In genomic region chr5:77494935-77495334, GRCh38 we compare ENCODE assay signal across 21 cellular contexts. TPM values are rescaled to one million over a fixed set of nuclear protein-coding genes. Genes with fewer than 3 reads are reported as not detected.
DNase-seq lines count a peak whose midpoint lies in the region; ATAC-seq lines count a peak whose summit lies in the region.
"Had no signal": no experiment of that assay in that cellular context is flagged by ENCODE, and none has a peak within 500 bp of the region (broad histone marks: within the 10 kb centered on the region; RNA-seq: fewer than 3 reads in every experiment).

No MANE protein-coding gene starts in this region.

- ATAC-seq in activated CD4-positive, alpha-beta T cell treated with anti-CD3 and anti-CD28 coated beads for 36 hours = no peak
- ATAC-seq in stimulated activated naive CD8-positive, alpha-beta T cell treated with anti-CD3 and anti-CD28 coated beads, Interleukin-15, amount 100 ng/mL, for 72 hours = no peak
- no peak for ATAC-seq in stimulated activated naive CD8-positive, alpha-beta T cell treated with anti-CD3 and anti-CD28 coated beads, Interleukin-15, Interleukin-2, amounts not matched to agents 100 U/mL and 50 U/mL, for 24 hours
- ATAC-seq in activated naive CD8-positive, alpha-beta T cell treated with anti-CD3 and anti-CD28 coated beads, Interleukin-2, amount 10 ng/mL, durations not matched to agents 7 days and 5 days (ENCODE audit: low read depth) = no peak
- ATAC-seq in HG03025 (IDR thresholded peaks at IDR 0.05; ENCODE audit: low FRiP score, unreplicated experiment) = no peak
- ATAC-seq: CD8-positive, alpha-beta T cell; HCT116 had no signal

- intact Hi-C loops in activated CD4-positive, alpha-beta T cell treated with anti-CD3 and anti-CD28 coated beads, Interleukin-2, amount 10 ng/mL, durations not matched to agents 24 days and 14 days (cut with micrococcal nuclease) = loop anchor here (5.0 to 10.0 kb wide), 5 partner anchors 168 to 800 kb away; partner anchors contain the start of genes AP3B1 and TBCA
- intact Hi-C loops in activated CD4-positive, alpha-beta T cell treated with anti-CD3 and anti-CD28 coated beads for 36 hours (cut with DNase I, micrococcal nuclease) = loop anchor here (5.0 to 10.0 kb wide), 6 partner anchors 113 to 867 kb away; partner anchors contain the start of genes PDE8B (in 1 of the 2), SCAMP1 (in 1 of the 2) and ZBED3 (in 1 of the 2)

- H3K4me1 Mint-ChIP-seq in activated CD4-positive, alpha-beta T cell treated with anti-CD3 and anti-CD28 coated beads, Interleukin-2, amount 10 ng/mL, durations not matched to agents 24 days and 14 days = peaks cover 23% of the 10 kb centered on the region
- peaks cover 21% of the 10 kb centered on the region for H3K4me1 Mint-ChIP-seq in activated CD4-positive, alpha-beta T cell treated with anti-CD3 and anti-CD28 coated beads for 36 hours
- H3K4me1 Mint-ChIP-seq in stimulated activated naive CD8-positive, alpha-beta T cell treated with anti-CD3 and anti-CD28 coated beads, Interleukin-15, amount 100 ng/mL, for 72 hours = peaks cover 23% of the 10 kb centered on the region
- peaks cover 22% of the 10 kb centered on the region for H3K4me1 Mint-ChIP-seq in activated naive CD8-positive, alpha-beta T cell treated with anti-CD3 and anti-CD28 coated beads, Interleukin-2, amount 10 ng/mL, durations not matched to agents 7 days and 5 days

- CTCF ChIA-PET in activated CD4-positive, alpha-beta T cell treated with anti-CD3 and anti-CD28 coated beads for 36 hours (lab: Charles Lee) = no interaction called here

- DNase-seq in activated CD4-positive, alpha-beta T cell treated with anti-CD3 and anti-CD28 coated beads, Interleukin-2, amount 10 ng/mL, durations not matched to agents 24 days and 14 days = no peak
- no peak for DNase-seq in activated CD4-positive, alpha-beta T cell treated with anti-CD3 and anti-CD28 coated beads for 36 hours
- DNase-seq in stimulated activated naive CD8-positive, alpha-beta T cell treated with anti-CD3 and anti-CD28 coated beads, Interleukin-15, amount 100 ng/mL, for 72 hours = no peak
- DNase-seq in stimulated activated naive CD8-positive, alpha-beta T cell treated with anti-CD3 and anti-CD28 coated beads, Interleukin-15, Interleukin-2, amounts not matched to agents 100 U/mL and 50 U/mL, for 24 hours = no peak
- no peak for DNase-seq in activated naive CD8-positive, alpha-beta T cell treated with anti-CD3 and anti-CD28 coated beads, Interleukin-2, amount 10 ng/mL, durations not matched to agents 7 days and 5 days
- DNase-seq in NOMO-1 (lab: John Stamatoyannopoulos, UW; ENCODE audit: unreplicated experiment in 2 of 2) = no peak
- no peak for DNase-seq in D341Med (ENCODE audit: low spot score)
- DNase-seq: AML-193; C1 segment of cervical spinal cord; Calu3; CD8-positive, alpha-beta T cell; IMR-90; NCI-H1417; NCI-H187; NCI-H446; NCI-H526; PC-9; RPMI8226; SHP77 had no signal

- no peak overlapping the region for H3K27ac Mint-ChIP-seq in activated CD4-positive, alpha-beta T cell treated with anti-CD3 and anti-CD28 coated beads, Interleukin-2, amount 10 ng/mL, durations not matched to agents 24 days and 14 days
- no peak overlapping the region for H3K27ac Mint-ChIP-seq in activated CD4-positive, alpha-beta T cell treated with anti-CD3 and anti-CD28 coated beads for 36 hours
- peak overlapping the region in 1 of 2 donors; percentile 29 for H3K27ac Mint-ChIP-seq in stimulated activated naive CD8-positive, alpha-beta T cell treated with anti-CD3 and anti-CD28 coated beads, Interleukin-15, amount 100 ng/mL, for 72 hours
- peak overlapping the region; percentile 5 for H3K27ac Mint-ChIP-seq in activated naive CD8-positive, alpha-beta T cell treated with anti-CD3 and anti-CD28 coated beads, Interleukin-2, amount 10 ng/mL, durations not matched to agents 7 days and 5 days
- H3K27ac Mint-ChIP-seq: CD8-positive, alpha-beta T cell had no signal

- POLR2A ChIA-PET in activated CD4-positive, alpha-beta T cell treated with anti-CD3 and anti-CD28 coated beads for 36 hours (lab: Charles Lee) = no interaction called here
- POLR2A ChIA-PET in activated naive CD8-positive, alpha-beta T cell treated with anti-CD3 and anti-CD28 coated beads, Interleukin-2, amount 10 ng/mL, durations not matched to agents 7 days and 5 days (lab: Charles Lee) = no interaction called here

- H3K36me3 Mint-ChIP-seq in activated CD4-positive, alpha-beta T cell treated with anti-CD3 and anti-CD28 coated beads, Interleukin-2, amount 10 ng/mL, durations not matched to agents 24 days and 14 days (ENCODE audit: low read depth) = no peaks in the 10 kb centered on the region
- no peaks in the 10 kb centered on the region for H3K36me3 Mint-ChIP-seq in activated CD4-positive, alpha-beta T cell treated with anti-CD3 and anti-CD28 coated beads for 36 hours (ENCODE audit: low read depth)
- H3K36me3 Mint-ChIP-seq in activated naive CD8-positive, alpha-beta T cell treated with anti-CD3 and anti-CD28 coated beads, Interleukin-2, amount 10 ng/mL, durations not matched to agents 7 days and 5 days = no peaks in the 10 kb centered on the region
- H3K36me3 Mint-ChIP-seq: CD8-positive, alpha-beta T cell had no signal

- peaks cover 26% of the 10 kb centered on the region for H3K27me3 Mint-ChIP-seq in activated CD4-positive, alpha-beta T cell treated with anti-CD3 and anti-CD28 coated beads, Interleukin-2, amount 10 ng/mL, durations not matched to agents 24 days and 14 days
- H3K27me3 Mint-ChIP-seq in activated CD4-positive, alpha-beta T cell treated with anti-CD3 and anti-CD28 coated beads for 36 hours = peaks cover 10% of the 10 kb centered on the region
- peaks cover 22% of the 10 kb centered on the region for H3K27me3 Mint-ChIP-seq in stimulated activated naive CD8-positive, alpha-beta T cell treated with anti-CD3 and anti-CD28 coated beads, Interleukin-15, amount 100 ng/mL, for 72 hours
- peaks cover 2% of the 10 kb centered on the region for H3K27me3 Mint-ChIP-seq in activated naive CD8-positive, alpha-beta T cell treated with anti-CD3 and anti-CD28 coated beads, Interleukin-2, amount 10 ng/mL, durations not matched to agents 7 days and 5 days

- peak overlapping the region; percentile 6 for H3K4me3 Mint-ChIP-seq in activated CD4-positive, alpha-beta T cell treated with anti-CD3 and anti-CD28 coated beads, Interleukin-2, amount 10 ng/mL, durations not matched to agents 24 days and 14 days
- H3K4me3 Mint-ChIP-seq in activated CD4-positive, alpha-beta T cell treated with anti-CD3 and anti-CD28 coated beads for 36 hours = no peak overlapping the region
- peak overlapping the region; percentile 22 to 42 for H3K4me3 Mint-ChIP-seq in stimulated activated naive CD8-positive, alpha-beta T cell treated with anti-CD3 and anti-CD28 coated beads, Interleukin-15, amount 100 ng/mL, for 72 hours
- peak overlapping the region; percentile 15 for H3K4me3 Mint-ChIP-seq in activated naive CD8-positive, alpha-beta T cell treated with anti-CD3 and anti-CD28 coated beads, Interleukin-2, amount 10 ng/mL, durations not matched to agents 7 days and 5 days
- H3K4me3 Mint-ChIP-seq: CD8-positive, alpha-beta T cell had no signal

- H3K9me3 Mint-ChIP-seq in activated CD4-positive, alpha-beta T cell treated with anti-CD3 and anti-CD28 coated beads, Interleukin-2, amount 10 ng/mL, durations not matched to agents 24 days and 14 days = no peaks in the 10 kb centered on the region
- no peaks in the 10 kb centered on the region for H3K9me3 Mint-ChIP-seq in activated CD4-positive, alpha-beta T cell treated with anti-CD3 and anti-CD28 coated beads for 36 hours (ENCODE audit: low read depth)
- no peaks in the 10 kb centered on the region for H3K9me3 Mint-ChIP-seq in stimulated activated naive CD8-positive, alpha-beta T cell treated with anti-CD3 and anti-CD28 coated beads, Interleukin-15, amount 100 ng/mL, for 72 hours
- no peaks in the 10 kb centered on the region for H3K9me3 Mint-ChIP-seq in activated naive CD8-positive, alpha-beta T cell treated with anti-CD3 and anti-CD28 coated beads, Interleukin-2, amount 10 ng/mL, durations not matched to agents 7 days and 5 days
- H3K9me3 Mint-ChIP-seq: CD8-positive, alpha-beta T cell had no signal

RNA-seq across cellular contexts. Expression of gene WDR41, which starts 2.8 kb away (rescaled TPM):
- 30.9 and 32.6 TPM in 2 replicates for total RNA-seq in activated CD4-positive, alpha-beta T cell treated with anti-CD3 and anti-CD28 coated beads, Interleukin-2, amount 10 ng/mL, durations not matched to agents 24 days and 14 days
- total RNA-seq in activated CD4-positive, alpha-beta T cell treated with anti-CD3 and anti-CD28 coated beads for 36 hours = 10 to 100 TPM; 24.2 to 25.4 TPM
- 10 to 100 TPM; 22.4 to 29.2 TPM for total RNA-seq in activated naive CD8-positive, alpha-beta T cell treated with anti-CD3 and anti-CD28 coated beads, Interleukin-2, amount 10 ng/mL, durations not matched to agents 7 days and 5 days
